Comparison of ENCODE assay signal across 1 cellular context in the genomic region with DNA sequence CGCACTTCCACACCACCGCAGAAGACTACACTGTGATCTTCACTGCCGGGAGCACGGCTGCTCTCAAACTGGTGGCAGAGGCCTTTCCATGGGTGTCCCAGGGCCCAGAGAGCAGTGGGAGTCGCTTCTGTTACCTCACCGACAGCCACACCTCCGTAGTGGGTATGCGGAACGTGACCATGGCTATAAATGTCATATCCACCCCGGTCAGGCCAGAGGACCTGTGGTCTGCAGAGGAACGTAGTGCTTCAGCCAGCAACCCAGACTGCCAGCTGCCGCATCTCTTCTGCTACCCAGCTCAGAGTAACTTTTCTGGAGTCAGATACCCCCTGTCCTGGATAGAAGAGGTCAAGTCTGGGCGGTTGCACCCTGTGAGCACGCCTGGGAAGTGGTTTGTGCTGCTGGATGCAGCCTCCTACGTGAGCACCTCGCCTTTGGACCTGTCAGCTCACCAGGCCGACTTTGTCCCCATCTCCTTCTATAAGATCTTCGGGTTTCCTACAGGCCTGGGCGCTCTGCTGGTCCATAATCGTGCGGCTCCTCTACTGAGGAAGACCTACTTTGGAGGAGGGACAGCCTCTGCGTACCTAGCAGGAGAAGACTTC.
TF ChIP-seq lines count a peak whose summit lies in the region.

No MANE protein-coding gene starts in this region.

TF ChIP-seq in H1, 55 proteins besides CTCF, POLR2A, EP300 and RAD21 (continued from another document):
- TF ChIP-seq, protein P1, sequence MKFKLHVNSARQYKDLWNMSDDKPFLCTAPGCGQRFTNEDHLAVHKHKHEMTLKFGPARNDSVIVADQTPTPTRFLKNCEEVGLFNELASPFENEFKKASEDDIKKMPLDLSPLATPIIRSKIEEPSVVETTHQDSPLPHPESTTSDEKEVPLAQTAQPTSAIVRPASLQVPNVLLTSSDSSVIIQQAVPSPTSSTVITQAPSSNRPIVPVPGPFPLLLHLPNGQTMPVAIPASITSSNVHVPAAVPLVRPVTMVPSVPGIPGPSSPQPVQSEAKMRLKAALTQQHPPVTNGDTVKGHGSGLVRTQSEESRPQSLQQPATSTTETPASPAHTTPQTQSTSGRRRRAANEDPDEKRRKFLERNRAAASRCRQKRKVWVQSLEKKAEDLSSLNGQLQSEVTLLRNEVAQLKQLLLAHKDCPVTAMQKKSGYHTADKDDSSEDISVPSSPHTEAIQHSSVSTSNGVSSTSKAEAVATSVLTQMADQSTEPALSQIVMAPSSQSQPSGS (IDR thresholded peaks at IDR 0.05; ENCODE audit: low read length), result no peak
- TF ChIP-seq ZNF274 (IDR thresholded peaks at IDR 0.05; ENCODE audit: borderline replicate concordance, extremely low read depth, low read length), result no peak
- TF ChIP-seq FOSL1 (IDR thresholded peaks at IDR 0.05; ENCODE audit: insufficient read depth, low read depth, low read length), result no peak
- TF ChIP-seq SP2 (IDR thresholded peaks at IDR 0.05; ENCODE audit: low read length), result no peak
- TF ChIP-seq JUND (IDR thresholded peaks at IDR 0.05; ENCODE audit: low read length), result no peak
- no peak for TF ChIP-seq CBX8 (IDR thresholded peaks at IDR 0.05; ENCODE audit: borderline replicate concordance, low read depth, low read length)
- TF ChIP-seq EZH2 (IDR thresholded peaks at IDR 0.05; ENCODE audit: low read depth, low read length, severe bottlenecking), result no peak
- TF ChIP-seq EGR1 (IDR thresholded peaks at IDR 0.05; ENCODE audit: borderline replicate concordance, low read depth, low read length), result no peak
- no peak for TF ChIP-seq TAF7 (optimal IDR thresholded peaks at IDR 0.05; ENCODE audit: borderline replicate concordance, low read depth, low read length)
